Comparison of ENCODE assay signal across 8 cellular contexts in the genomic region with DNA sequence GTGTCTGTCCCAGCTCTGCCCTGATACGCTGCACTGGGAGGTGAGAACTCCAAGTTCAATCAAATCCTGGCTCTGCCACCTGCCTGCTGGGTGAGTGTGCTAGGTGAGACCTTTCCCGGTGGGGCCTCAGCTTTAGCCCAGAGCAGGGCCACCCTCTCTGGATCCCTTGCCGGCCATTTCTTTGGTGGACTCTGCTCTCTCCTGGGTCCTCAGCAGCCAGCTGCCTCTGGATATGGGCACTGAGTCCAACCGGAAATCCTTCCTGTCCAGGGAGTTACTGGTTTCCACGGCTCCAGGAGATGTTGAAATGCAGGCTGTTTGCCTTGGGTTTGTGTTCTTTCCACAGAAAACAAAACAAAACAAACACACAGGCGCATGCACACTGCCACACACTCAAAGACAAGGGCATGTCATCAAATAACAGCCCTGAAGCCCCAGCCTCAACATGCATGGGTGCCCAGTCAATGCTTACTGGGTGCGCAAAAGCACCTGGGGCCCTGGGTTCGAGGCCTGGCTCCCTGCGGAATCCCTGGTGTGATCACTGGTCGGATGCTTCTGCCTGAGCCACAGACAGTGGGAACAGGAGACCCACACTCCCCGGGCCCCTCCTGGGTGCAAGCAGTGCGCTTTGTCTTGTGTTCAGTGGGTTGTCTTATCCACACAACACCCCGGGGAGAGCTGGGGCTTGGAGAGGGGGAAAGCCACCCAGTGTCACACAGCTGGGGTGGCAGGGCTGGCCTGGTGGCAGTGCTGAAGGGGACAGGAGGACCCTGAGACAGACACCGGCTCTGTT. TPM values are rescaled to one million over a fixed set of nuclear protein-coding genes. Genes with fewer than 3 reads are reported as not detected.
DNase-seq lines count a peak whose midpoint lies in the region; ATAC-seq and TF ChIP-seq lines count a peak whose summit lies in the region.

No MANE protein-coding gene starts in this region.

- no peaks in the 10 kb centered on the region for H3K27me3 ChIP-seq in duodenal mucosa (ENCODE audit: control insufficient read depth in 1 of 2, insufficient read depth in 2 of 2, low read length in 2 of 2)

- H3K4me3 ChIP-seq in duodenal mucosa (ENCODE audit: low read depth in 1 of 2, low read length in 2 of 2), result no peak overlapping the region
- H3K4me3 ChIP-seq in mucosa of descending colon, result no peak overlapping the region
- no peak overlapping the region for H3K4me3 ChIP-seq in urinary bladder (ENCODE audit: low read depth, low read length)

- no peaks in the 10 kb centered on the region for H3K9me3 ChIP-seq in duodenal mucosa (ENCODE audit: control insufficient read depth in 1 of 2, low read length in 2 of 2)
- no peaks in the 10 kb centered on the region for H3K9me3 ChIP-seq in mucosa of descending colon

- H3K9ac ChIP-seq in duodenal mucosa (ENCODE audit: low read depth in 1 of 2, low read length in 2 of 2), result peak overlapping the region in 1 of 2 donors; percentile 32

- H3K36me3 ChIP-seq in duodenal mucosa (ENCODE audit: control insufficient read depth in 1 of 2, insufficient read depth in 2 of 2, low read length in 2 of 2), result no peaks in the 10 kb centered on the region
- no peaks in the 10 kb centered on the region for H3K36me3 ChIP-seq in mucosa of descending colon (ENCODE audit: low read depth)
- H3K36me3 ChIP-seq in urinary bladder (ENCODE audit: insufficient read depth), result no peaks in the 10 kb centered on the region

- 54% methylated on average over 14 of the region's 14 CpGs for WGBS in urinary bladder

- H3K27ac ChIP-seq in duodenal mucosa (ENCODE audit: low read depth, low read length) (peak overlapping the region; percentile 67), urinary bladder (ENCODE audit: low read depth) (peak overlapping the region; percentile 84)

- POLR2A ChIA-PET in HEK293T (lab: Yijun Ruan, JAX), result no interaction called here

- ATAC-seq in mucosa of descending colon, result peak; percentile 50

- H3K4me1 ChIP-seq in duodenal mucosa (ENCODE audit: control insufficient read depth in 1 of 2, insufficient read depth in 2 of 2, low read length in 2 of 2), result peaks cover 8 to 25% of the 10 kb centered on the region in 2 donors
- peaks cover 2% of the 10 kb centered on the region for H3K4me1 ChIP-seq in mucosa of descending colon (ENCODE audit: low read depth)
- H3K4me1 ChIP-seq in urinary bladder (ENCODE audit: insufficient read depth), result peaks cover 2% of the 10 kb centered on the region

- CTCF ChIA-PET in HEK293T (lab: Yijun Ruan, JAX), result interaction anchor here (0.7 kb wide), 1 partner anchor 87 kb away, joined by 3 read pairs; no protein-coding TSS in a partner anchor

- intact Hi-C loops in mucosa of descending colon (cut with DNase I, micrococcal nuclease), result no loop called here

- in situ Hi-C loops in ACHN (cut with HindIII; ENCODE audit: low pct_ligation_motif_present, low pct_unique_long_range_greater_than_20kb, low sequenced_read_pairs), result no loop called here
- in situ Hi-C loops in KBM-7 (cut with MboI; ENCODE audit: low pct_unique_long_range_greater_than_20kb, low sequenced_read_pairs), result loop anchor here (25.0 kb wide), 1 partner anchor 107 kb away; no protein-coding TSS in a partner anchor

- no peak for TF ChIP-seq CTCF in mucosa of descending colon (IDR thresholded peaks at IDR 0.05)

- DNase-seq in activated effector memory CD4-positive, alpha-beta T cell treated with anti-CD3 and anti-CD28 coated beads, Interleukin-2, amount 50 U/mL, for 16 hours, result peak; percentile 56
- no peak for DNase-seq in activated effector memory CD4-positive, alpha-beta T cell treated with Interleukin-2 at 50 U/mL for 16 hours
- DNase-seq in mucosa of descending colon (peak; percentile 38 to 44 (median 39)), ACHN (no peak), KBM-7 (no peak), HEK293T (ENCODE audit: extremely low spot score) (no peak)

TF ChIP-seq in HEK293T, 16 proteins besides CTCF, POLR2A, EP300 and RAD21:
- TF ChIP-seq TARDBP (IDR thresholded peaks at IDR 0.05) (no peak), ELF4 (IDR thresholded peaks at IDR 0.05) (no peak), LEF1 (IDR thresholded peaks at IDR 0.05; ENCODE audit: borderline replicate concordance) (no peak), FOXK2 (IDR thresholded peaks at IDR 0.05) (no peak)

RNA-seq across cellular contexts. Expression of a gene that starts 33.1 kb away (rescaled TPM):
- total RNA-seq in mucosa of descending colon (10 to 100 TPM; 54.6 to 88.5 (median 77.3) TPM), urinary bladder (17.4 TPM)
- polyA plus RNA-seq in urinary bladder, result 39.4 TPM

Comparison
In these comparisons a context has a peak if more than half of its experiments do, and no peak if none do; other contexts are left out.
1. DNase-seq: peak in activated effector memory CD4-positive, alpha-beta T cell treated with anti-CD3 and anti-CD28 coated beads, Interleukin-2, amount 50 U/mL, for 16 hours (single experiment) and mucosa of descending colon (3 of 3); none in activated effector memory CD4-positive, alpha-beta T cell treated with Interleukin-2 at 50 U/mL for 16 hours (single experiment), ACHN (single experiment), KBM-7 (single experiment) and HEK293T (single experiment).